In the genomic region with DNA sequence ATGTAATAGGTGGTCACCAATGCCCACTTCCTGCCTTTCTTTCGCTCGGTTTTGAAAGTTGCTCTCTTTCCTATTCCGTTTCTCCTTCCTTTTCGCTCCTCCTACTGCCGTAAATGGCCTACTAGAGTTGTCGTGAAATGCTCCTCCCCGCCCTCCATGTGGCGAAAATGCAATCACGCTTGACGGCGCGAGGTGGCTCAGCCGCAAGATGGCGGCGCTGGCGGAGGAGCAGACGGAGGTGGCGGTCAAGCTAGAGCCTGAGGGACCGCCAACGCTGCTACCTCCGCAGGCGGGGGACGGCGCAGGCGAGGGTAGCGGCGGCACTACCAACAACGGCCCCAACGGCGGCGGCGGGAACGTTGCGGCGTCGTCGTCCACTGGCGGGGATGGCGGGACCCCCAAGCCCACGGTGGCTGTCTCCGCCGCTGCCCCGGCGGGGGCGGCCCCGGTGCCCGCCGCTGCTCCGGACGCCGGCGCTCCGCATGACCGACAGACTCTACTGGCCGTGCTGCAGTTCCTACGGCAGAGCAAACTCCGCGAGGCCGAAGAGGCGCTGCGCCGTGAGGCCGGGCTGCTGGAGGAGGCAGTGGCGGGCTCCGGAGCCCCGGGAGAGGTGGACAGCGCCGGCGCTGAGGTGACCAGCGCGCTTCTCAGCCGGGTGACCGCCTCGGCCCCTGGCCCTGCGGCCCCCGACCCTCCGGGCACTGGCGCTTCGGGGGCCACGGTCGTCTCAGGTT, we compare ENCODE assay signal across 8 cellular contexts. TPM values are rescaled to one million over a fixed set of nuclear protein-coding genes. Genes with fewer than 3 reads are reported as not detected.
A peak's percentile ranks its signal among the peaks of the same experiment; 100 is the strongest.
DNase-seq lines count a peak whose midpoint lies in the region; ATAC-seq lines count a peak whose summit lies in the region.

A gene (plus strand): TSS at position 195 of the 737 bp plus-strand sequence. CDS start 14 bp downstream, at position 209.

- POLR2A ChIA-PET in activated CD8-positive, alpha-beta memory T cell treated with anti-CD3 and anti-CD28 coated beads for 36 hours (lab: Charles Lee): interaction anchor here (0.7 to 1.9 kb wide), 2 partner anchors 17 to 106 kb away, joined by 3 to 7 read pairs; a partner anchor contains a TSS

- CTCF ChIA-PET in activated CD8-positive, alpha-beta memory T cell treated with anti-CD3 and anti-CD28 coated beads for 36 hours (lab: Charles Lee): interaction anchor here (0.6 to 1.4 kb wide), 3 partner anchors 24 to 115 kb away, joined by 3 read pairs; no protein-coding TSS in a partner anchor

- DNase-seq in COR-L47 (lab: John Stamatoyannopoulos, UW): peak; percentile 78
- peak; percentile 93 for DNase-seq in HT1080 (ENCODE audit: low read depth)
- peak; percentile 96 to 97 for DNase-seq in NOMO-1 (lab: John Stamatoyannopoulos, UW; ENCODE audit: unreplicated experiment in 2 of 2)
- peak; percentile 80 for DNase-seq in effector CD8-positive, alpha-beta T cell (lab: John Stamatoyannopoulos, UW)
- peak; percentile 96 to 97 for DNase-seq in lung microvascular endothelial cell (ENCODE audit: low read depth in 2 of 2)
- peak; percentile 50 to 80 (median 79) for DNase-seq in stimulated activated CD4-positive, alpha-beta T cell treated with anti-CD3 and anti-CD28 coated beads, TNF-alpha, amount 100 ng/mL, for 4 hours (ENCODE audit: low read depth in 3 of 3)

- ATAC-seq in GM21367 (IDR thresholded peaks at IDR 0.05; ENCODE audit: unreplicated experiment): peak; percentile 41

RNA-seq across cellular contexts. Expression of the gene that starts here (rescaled TPM):
- total RNA-seq in HT1080 (2014; rRNA removed; shearing (Covaris generic)): 13.5 and 15.7 TPM in 2 replicates
- polyA plus RNA-seq in HT1080 (2015; cell fraction: cytosol; rRNA removed): 7.6 and 7.7 TPM in 2 replicates
- 8.8 and 9.4 TPM in 2 replicates for polyA plus RNA-seq in HT1080 (2015; cell fraction: nucleus; rRNA removed)
- 10 to 100 TPM; 12.0 to 12.4 TPM for total RNA-seq in activated CD8-positive, alpha-beta memory T cell treated with anti-CD3 and anti-CD28 coated beads for 36 hours
- total RNA-seq in lung microvascular endothelial cell: 3.1 and 4.2 TPM in 2 replicates

Comparison
In these comparisons a context has a peak if more than half of its experiments do, and no peak if none do; other contexts are left out.
1. Peak in every context shown above with its lines: DNase-seq and ATAC-seq.